Comparison of ENCODE assay signal across 17 cellular contexts in genomic region chr6:36959555-36960250, GRCh38. TPM values are rescaled to one million over a fixed set of nuclear protein-coding genes. Genes with fewer than 3 reads are reported as not detected.
"Had no signal": no experiment of that assay in that cellular context is flagged by ENCODE, and none has a peak within 500 bp of the region (broad histone marks: within the 10 kb centered on the region; RNA-seq: fewer than 3 reads in every experiment).

No MANE protein-coding gene starts in this region.

- H3K27ac Mint-ChIP-seq: activated naive CD8-positive, alpha-beta T cell treated with anti-CD3 and anti-CD28 coated beads, Interleukin-2, amount 50 U/mL, for 24 hours; T-helper 1 cell treated with Interleukin-12 subunit alpha and Interleukin-12 subunit beta and Interleukin-4 antibody, amounts not matched to agents 30 μg/mL and 1 μg/mL, for 36 hours had no signal

- FAIRE-seq: islet of Langerhans, TTC549 had no signal

- H3K9me3 Mint-ChIP-seq: activated naive CD8-positive, alpha-beta T cell treated with anti-CD3 and anti-CD28 coated beads, Interleukin-2, amount 50 U/mL, for 24 hours; activated T-cell treated with anti-CD3 and anti-CD28 coated beads, Interleukin-2, amount 50 U/mL, for 4 hours; T-helper 1 cell treated with Interleukin-12 subunit alpha and Interleukin-12 subunit beta and Interleukin-4 antibody, amounts not matched to agents 30 μg/mL and 1 μg/mL, for 36 hours had no signal

- H3K4me1 ChIP-seq: colonic mucosa had no signal

- ATAC-seq: activated CD4-positive, CD25-positive, alpha-beta regulatory T cell treated with anti-CD3 and anti-CD28 coated beads, Interleukin-2, amount 50 U/mL, for 24 hours; activated naive CD8-positive, alpha-beta T cell treated with anti-CD3 and anti-CD28 coated beads, Interleukin-2, amount 50 U/mL, for 24 hours; activated T-cell treated with anti-CD3 and anti-CD28 coated beads, Interleukin-2, amount 50 U/mL, for 4 hours had no signal

- H3K27me3 ChIP-seq: ascending aorta, colonic mucosa, right atrium auricular region, transverse colon had no signal

- DNase-seq: activated gamma-delta T cell; activated naive CD8-positive, alpha-beta T cell treated with anti-CD3 and anti-CD28 coated beads, Interleukin-2, amount 50 U/mL, for 24 hours; activated T-cell treated with anti-CD3 and anti-CD28 coated beads, Interleukin-2, amount 50 U/mL, for 4 hours; colonic mucosa; foreskin melanocyte; heart right ventricle; left lung; transverse colon had no signal

- H3K9me3 ChIP-seq: ascending aorta, colonic mucosa, heart right ventricle, left lung, neutrophil, right atrium auricular region, transverse colon had no signal

- H3K4me3 Mint-ChIP-seq: activated naive CD8-positive, alpha-beta T cell treated with anti-CD3 and anti-CD28 coated beads, Interleukin-2, amount 50 U/mL, for 24 hours; activated T-cell treated with anti-CD3 and anti-CD28 coated beads, Interleukin-2, amount 50 U/mL, for 4 hours; T-helper 1 cell treated with Interleukin-12 subunit alpha and Interleukin-12 subunit beta and Interleukin-4 antibody, amounts not matched to agents 30 μg/mL and 1 μg/mL, for 36 hours had no signal

- H3K4me3 ChIP-seq: ascending aorta, colonic mucosa, heart right ventricle, left lung, right atrium auricular region, skin epidermis, transverse colon had no signal

- H3K36me3 ChIP-seq: ascending aorta, colonic mucosa, heart right ventricle, left lung, neutrophil, right atrium auricular region, transverse colon had no signal

- H3K27ac ChIP-seq: ascending aorta, colonic mucosa, left lung, neutrophil, transverse colon had no signal

RNA-seq across cellular contexts. Expression of gene PI16, which starts 5.2 kb away (rescaled TPM):
- total RNA-seq: activated T-cell treated with anti-CD3 and anti-CD28 coated beads, Interleukin-2, amount 50 U/mL, for 4 hours; endothelial cell of umbilical vein had no signal

RNA-seq across cellular contexts. Expression of gene FGD2, which starts 45.8 kb away (rescaled TPM):
- total RNA-seq: endothelial cell of umbilical vein had no signal
- polyA plus RNA-seq: endothelial cell of umbilical vein had no signal
